ENCODE assay signal across 8 cellular contexts in genomic region chr1:40711465-40712404, GRCh38. TPM values are rescaled to one million over a fixed set of nuclear protein-coding genes. Genes with fewer than 3 reads are reported as not detected.
A peak's percentile ranks its signal among the peaks of the same experiment; 100 is the strongest.
DNase-seq lines count a peak whose midpoint lies in the region; TF ChIP-seq lines count a peak whose summit lies in the region.

No MANE protein-coding gene starts in this region.

- TF ChIP-seq CTCF in SK-N-SH (IDR thresholded peaks at IDR 0.05) (no peak), fibroblast of lung (conservative IDR thresholded peaks at IDR 0.05 in 1 of 2, IDR thresholded peaks at IDR 0.05 in 1 of 2; ENCODE audit: low read depth in 1 of 2, low read length in 2 of 2) (no peak), osteoblast (IDR thresholded peaks at IDR 0.05; ENCODE audit: extremely low read depth, low read depth, low read length) (no peak), GM13977 (IDR thresholded peaks at IDR 0.05; ENCODE audit: extremely low read depth, insufficient read depth, missing control alignments) (no peak)

- H3K9me3 Mint-ChIP-seq in activated CD4-positive, alpha-beta T cell treated with anti-CD3 and anti-CD28 coated beads, Interleukin-2, amount 10 ng/mL, durations not matched to agents 7 days and 5 days, result no peaks in the 10 kb centered on the region

- H3K36me3 Mint-ChIP-seq in activated CD4-positive, alpha-beta T cell treated with anti-CD3 and anti-CD28 coated beads, Interleukin-2, amount 10 ng/mL, durations not matched to agents 7 days and 5 days (ENCODE audit: low read depth), result peaks cover 31% of the 10 kb centered on the region

- H3K4me1 ChIP-seq in SK-N-SH (ENCODE audit: control insufficient read depth in 1 of 2, insufficient read depth in 2 of 2, low read depth in 1 of 2, low read length in 1 of 2) (peaks cover 20 to 22% of the 10 kb centered on the region in 2 experiments; a peak in 3 of 4 replicates), fibroblast of lung (ENCODE audit: control insufficient read depth, extremely low read depth, insufficient read depth, low read length) (peaks cover 11% of the 10 kb centered on the region), osteoblast (ENCODE audit: insufficient read depth, low read length) (peaks cover 31% of the 10 kb centered on the region)

- no peak for TF ChIP-seq RAD21 in SK-N-SH (IDR thresholded peaks at IDR 0.05; ENCODE audit: low read length)

- H2AFZ ChIP-seq in SK-N-SH (ENCODE audit: low read depth), result no peak overlapping the region
- H2AFZ ChIP-seq in fibroblast of lung (ENCODE audit: low read length), result no peak overlapping the region
- no peak overlapping the region for H2AFZ ChIP-seq in osteoblast (ENCODE audit: low read length)

- H3K36me3 ChIP-seq in SK-N-SH (replicated peaks in 1 of 2; ENCODE audit: control insufficient read depth in 1 of 2, insufficient read depth in 2 of 2, low read length in 1 of 2) (peaks cover 15 to 18% of the 10 kb centered on the region in 2 experiments), fibroblast of lung (ENCODE audit: control insufficient read depth, insufficient read depth, low read length) (no peaks in the 10 kb centered on the region), osteoblast (ENCODE audit: insufficient read depth, low read length) (peaks cover 7% of the 10 kb centered on the region)

- no peaks in the 10 kb centered on the region for H3K27me3 ChIP-seq in SK-N-SH (ENCODE audit: insufficient read depth)
- no peaks in the 10 kb centered on the region for H3K27me3 ChIP-seq in fibroblast of lung (ENCODE audit: control insufficient read depth, insufficient read depth, low read length)
- no peaks in the 10 kb centered on the region for H3K27me3 ChIP-seq in osteoblast (ENCODE audit: insufficient read depth, low read length)

- TF ChIP-seq EP300 in SK-N-SH (IDR thresholded peaks at IDR 0.05; ENCODE audit: borderline replicate concordance in 1 of 2, low read depth in 1 of 2, low read length in 1 of 2), result no peak

- H3K79me2 ChIP-seq in SK-N-SH (ENCODE audit: insufficient read depth), result peaks cover 95% of the 10 kb centered on the region
- peaks cover 25% of the 10 kb centered on the region for H3K79me2 ChIP-seq in fibroblast of lung (ENCODE audit: control insufficient read depth, insufficient read depth, low read length)
- peaks cover 71% of the 10 kb centered on the region for H3K79me2 ChIP-seq in osteoblast (ENCODE audit: insufficient read depth, low read length)

- no peaks in the 10 kb centered on the region for H3K27me3 Mint-ChIP-seq in activated CD4-positive, alpha-beta T cell treated with anti-CD3 and anti-CD28 coated beads, Interleukin-2, amount 10 ng/mL, durations not matched to agents 7 days and 5 days

- in situ Hi-C loops in GM13977 (cut with MboI; ENCODE audit: low pct_unique_long_range_greater_than_20kb, low sequenced_read_pairs, unreplicated experiment), result no loop called here

- no peak for DNase-seq in activated CD4-positive, alpha-beta T cell treated with anti-CD3 and anti-CD28 coated beads, Interleukin-2, amount 10 ng/mL, durations not matched to agents 7 days and 5 days
- no peak for DNase-seq in activated CD4-positive, alpha-beta T cell treated with anti-CD3 and anti-CD28 coated beads for 4 hours
- DNase-seq in SK-N-SH (no peak), fibroblast of lung (ENCODE audit: low read depth in 2 of 2) (peak; percentile 41 to 90), osteoblast (ENCODE audit: insufficient read length, low spot score, missing footprints) (no peak), HuH-7 (ENCODE audit: low spot score) (no peak), GM13977 (ENCODE audit: low spot score) (no peak), SKM-1 (lab: John Stamatoyannopoulos, UW; ENCODE audit: unreplicated experiment) (no peak)

- H3K4me3 Mint-ChIP-seq in activated CD4-positive, alpha-beta T cell treated with anti-CD3 and anti-CD28 coated beads, Interleukin-2, amount 10 ng/mL, durations not matched to agents 7 days and 5 days, result peak overlapping the region; percentile 8

- POLR2A ChIA-PET in activated CD4-positive, alpha-beta T cell treated with anti-CD3 and anti-CD28 coated beads, Interleukin-2, amount 10 ng/mL, durations not matched to agents 7 days and 5 days (lab: Charles Lee), result no interaction called here
- POLR2A ChIA-PET in SK-N-SH (lab: Yijun Ruan, JAX), result no interaction called here

- peaks cover 24% of the 10 kb centered on the region for H3F3A ChIP-seq in SK-N-SH (replicated peaks; ENCODE audit: insufficient read depth)

- H3K9me2 ChIP-seq in SK-N-SH, result no peaks in the 10 kb centered on the region

- H3K4me3 ChIP-seq in SK-N-SH (ENCODE audit: low read depth in 2 of 2, low read length in 1 of 2) (peak overlapping the region; percentile 72 to 87; a peak in 3 of 4 replicates), fibroblast of lung (replicated peaks in 1 of 4; ENCODE audit: control extremely low read depth in 1 of 4, insufficient read depth in 1 of 4, low read depth in 3 of 4, low read length in 4 of 4) (peak overlapping the region in 2 of 4 experiments; percentile 76 to 88), osteoblast (ENCODE audit: insufficient read depth, low read length) (no peak overlapping the region)

- H3K27ac ChIP-seq in SK-N-SH (ENCODE audit: low read depth in 2 of 2, low read length in 1 of 2) (peak overlapping the region; percentile 69 to 95), fibroblast of lung (ENCODE audit: insufficient read depth, low read length) (no peak overlapping the region), osteoblast (ENCODE audit: low read depth, low read length) (peak overlapping the region; percentile 57)

- H3K4me1 Mint-ChIP-seq in activated CD4-positive, alpha-beta T cell treated with anti-CD3 and anti-CD28 coated beads, Interleukin-2, amount 10 ng/mL, durations not matched to agents 7 days and 5 days, result peaks cover 68% of the 10 kb centered on the region

- H3K4me2 ChIP-seq in SK-N-SH, result peak overlapping the region; percentile 83
- H3K4me2 ChIP-seq in fibroblast of lung (ENCODE audit: extremely low read depth, insufficient read depth, low read length), result peak overlapping the region; percentile 97
- H3K4me2 ChIP-seq in osteoblast (ENCODE audit: insufficient read depth, low read length), result peak overlapping the region; percentile 98

- H4K20me1 ChIP-seq in SK-N-SH (ENCODE audit: insufficient read depth) (no peaks in the 10 kb centered on the region), fibroblast of lung (ENCODE audit: control insufficient read depth, extremely low read depth, insufficient read depth, low read length) (no peaks in the 10 kb centered on the region), osteoblast (ENCODE audit: insufficient read depth, low read length) (no peaks in the 10 kb centered on the region)

- H3K9me3 ChIP-seq in SK-N-SH, result no peaks in the 10 kb centered on the region
- no peaks in the 10 kb centered on the region for H3K9me3 ChIP-seq in fibroblast of lung (ENCODE audit: control insufficient read depth, insufficient read depth, low read depth, low read length)
- no peaks in the 10 kb centered on the region for H3K9me3 ChIP-seq in osteoblast (ENCODE audit: low read depth, low read length)

- H3K9ac ChIP-seq in SK-N-SH (peak overlapping the region; percentile 74), fibroblast of lung (ENCODE audit: insufficient read depth, low read length) (no peak overlapping the region)

- 34% methylated on average over 3 of the region's 3 CpGs for WGBS in SK-N-SH (ENCODE audit: low lambda C conversion rate)

- peak overlapping the region; percentile 67 for H3K27ac Mint-ChIP-seq in activated CD4-positive, alpha-beta T cell treated with anti-CD3 and anti-CD28 coated beads, Interleukin-2, amount 10 ng/mL, durations not matched to agents 7 days and 5 days

- CTCF ChIA-PET in activated CD4-positive, alpha-beta T cell treated with anti-CD3 and anti-CD28 coated beads, Interleukin-2, amount 10 ng/mL, durations not matched to agents 7 days and 5 days (lab: Charles Lee), result interaction anchor here (0.9 to 1.6 kb wide), 3 partner anchors 7 to 13 kb away, joined by 3 to 4 read pairs (median 4); no protein-coding TSS in a partner anchor
- CTCF ChIA-PET in SK-N-SH (lab: Yijun Ruan, JAX), result interaction anchor here (0.8 to 1.4 kb wide), 3 partner anchors 11 to 138 kb away, joined by 3 read pairs; no protein-coding TSS in a partner anchor

TF ChIP-seq in SK-N-SH, 30 proteins besides CTCF, POLR2A, EP300 and RAD21 (continues in another document):
- peak; percentile 23; the same call in 1 of the 2 replicates for TF ChIP-seq POLR2AphosphoS5 (IDR thresholded peaks at IDR 0.05; ENCODE audit: low read depth, low read length)
- TF ChIP-seq ZBTB33 (IDR thresholded peaks at IDR 0.05; ENCODE audit: borderline replicate concordance, low read depth), result no peak

RNA-seq across cellular contexts. Expression of gene NFYC, which starts 20.2 kb away (rescaled TPM):
- 10 to 100 TPM; 85.7 to 99.2 TPM for total RNA-seq in activated CD4-positive, alpha-beta T cell treated with anti-CD3 and anti-CD28 coated beads, Interleukin-2, amount 10 ng/mL, durations not matched to agents 7 days and 5 days
- polyA plus RNA-seq in SK-N-SH (2012; rRNA removed) (68.0 and 72.4 TPM in 2 replicates), fibroblast of lung (31.0 and 48.2 TPM in 2 replicates)
- polyA plus RNA-seq in SK-N-SH (2012; cell fraction: cytosol; rRNA removed), result 36.6 and 49.4 TPM in 2 replicates
- 62.5 and 88.2 TPM in 2 replicates for polyA plus RNA-seq in SK-N-SH (2012; cell fraction: nucleus; rRNA removed)
- total RNA-seq in fibroblast of lung (17.5 and 23.8 TPM in 2 replicates), osteoblast (24.2 TPM in 2 replicates)
- polyA plus RNA-seq in fibroblast of lung (2012), result 20.3 and 30.2 TPM in 2 replicates
- 24.9 and 44.5 TPM in 2 replicates for polyA minus RNA-seq in fibroblast of lung (ENCODE audit: low replicate concordance)

RNA-seq across cellular contexts. Expression of gene RIMS3, which starts 46.3 kb away (rescaled TPM):
- total RNA-seq in activated CD4-positive, alpha-beta T cell treated with anti-CD3 and anti-CD28 coated beads, Interleukin-2, amount 10 ng/mL, durations not matched to agents 7 days and 5 days, result 1 to 10 TPM; 4.0 to 5.4 TPM
- polyA plus RNA-seq in SK-N-SH (2012; rRNA removed) (1.9 and 2.9 TPM in 2 replicates), fibroblast of lung (0.11 and 0.12 TPM in 2 replicates)
- 1.1 and 1.6 TPM in 2 replicates for polyA plus RNA-seq in SK-N-SH (2012; cell fraction: cytosol; rRNA removed)
- polyA plus RNA-seq in SK-N-SH (2012; cell fraction: nucleus; rRNA removed), result 3.5 and 4.9 TPM in 2 replicates
- total RNA-seq in fibroblast of lung (0.33 and 0.51 TPM in 2 replicates), osteoblast (3.5 and 6.2 TPM in 2 replicates)
- 0.13 and 0.16 TPM in 2 replicates for polyA plus RNA-seq in fibroblast of lung (2012)
- polyA minus RNA-seq in fibroblast of lung (ENCODE audit: low replicate concordance), result 0.43 TPM in 1 of 2 replicates, not detected in the other

Comparison
In these comparisons a context has a peak if more than half of its experiments do, and no peak if none do; other contexts are left out.
1. DNase-seq: peak in fibroblast of lung (2 of 2); none in activated CD4-positive, alpha-beta T cell treated with anti-CD3 and anti-CD28 coated beads, Interleukin-2, amount 10 ng/mL, durations not matched to agents 7 days and 5 days (single experiment), activated CD4-positive, alpha-beta T cell treated with anti-CD3 and anti-CD28 coated beads for 4 hours (0 of 2), SK-N-SH (single experiment), osteoblast (single experiment), HuH-7 (single experiment), GM13977 (single experiment) and SKM-1 (single experiment).
2. Peak in every context shown above with its lines, with median percentiles within 50 percentile points of each other: H3K4me2 ChIP-seq.